ENCODE assay signal across 8 cellular contexts in the genomic region with DNA sequence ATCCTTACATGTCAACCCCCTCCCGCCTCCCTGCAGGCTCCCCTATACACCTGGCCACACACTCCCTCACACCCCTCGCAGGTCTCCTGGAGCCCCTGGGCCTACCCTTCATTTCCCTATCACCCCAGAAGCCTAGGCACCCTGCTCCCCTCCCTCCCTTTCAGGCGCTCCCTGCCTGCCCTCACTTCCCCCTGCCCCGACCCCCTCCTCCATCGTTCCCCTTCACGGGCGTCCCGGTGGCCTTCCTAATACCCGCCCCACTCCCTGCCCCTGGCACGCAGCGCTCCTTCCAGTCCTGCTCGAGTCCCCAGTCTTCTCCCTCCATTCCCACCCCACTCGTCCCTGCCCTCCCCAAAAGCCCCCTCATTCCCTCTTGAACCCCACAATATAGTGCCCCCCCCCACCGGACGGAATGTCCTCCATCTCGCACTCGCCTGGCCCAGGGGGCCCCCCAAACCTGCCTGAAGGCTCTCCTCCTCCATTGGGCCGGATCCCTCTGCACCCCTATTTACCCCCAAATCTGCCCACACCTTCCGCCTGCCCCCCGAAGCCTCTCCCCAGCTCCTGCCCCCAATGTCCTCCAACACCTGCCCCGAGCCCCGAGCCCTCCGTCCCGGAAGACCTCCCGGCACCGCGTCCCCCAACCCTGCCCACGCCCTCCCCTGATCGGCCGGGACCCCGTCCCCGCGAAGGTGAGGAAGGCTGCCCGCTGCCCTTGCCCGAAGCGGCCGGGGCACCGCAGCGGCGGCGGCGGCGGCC. TPM values are rescaled to one million over a fixed set of nuclear protein-coding genes. Genes with fewer than 3 reads are reported as not detected.
DNase-seq lines count a peak whose midpoint lies in the region; TF ChIP-seq lines count a peak whose summit lies in the region.

No MANE protein-coding gene starts in this region.

- no peaks in the 10 kb centered on the region for H3K9me3 ChIP-seq in stomach

- 1 to 5% (median 4%) methylated on average over 34 to 43 of the region's 43 CpGs for WGBS in stomach, 5 donors

- peak; percentile 22 for DNase-seq in NCI-H82 (lab: John Stamatoyannopoulos, UW)
- DNase-seq in NCI-H82 treated with DMSO at 0.1 percent for 48 hours (lab: John Stamatoyannopoulos, UW; ENCODE audit: unreplicated experiment): no peak
- DNase-seq in NB4 (ENCODE audit: low read depth): peak; percentile 32
- no peak for DNase-seq in astrocyte of the cerebellum (ENCODE audit: low read depth)
- DNase-seq in left kidney (ENCODE audit: low read depth, low spot score): peak; percentile 53
- peak; percentile 32 for DNase-seq in stomach
- DNase-seq in middle frontal gyrus (ENCODE audit: extremely low spot score, low spot score): no peak
- no peak for DNase-seq in KBM-7

- peaks cover 12 to 30% (median 19%) of the 10 kb centered on the region in 4 donors for H3K4me1 ChIP-seq in stomach

- TF ChIP-seq CTCF in NB4 (IDR thresholded peaks at IDR 0.05; ENCODE audit: low read depth, low read length): no peak
- TF ChIP-seq CTCF in astrocyte of the cerebellum (IDR thresholded peaks at IDR 0.05; ENCODE audit: low read depth, low read length, missing control alignments): no peak
- TF ChIP-seq CTCF in stomach (IDR thresholded peaks at IDR 0.05): no peak

- peak overlapping the region; percentile 32 to 85 (median 80) for H3K27ac ChIP-seq in stomach

- no peaks in the 10 kb centered on the region for H3K27me3 ChIP-seq in stomach

- TF ChIP-seq POLR2A in NB4 (IDR thresholded peaks at IDR 0.05; ENCODE audit: extremely low read depth, insufficient read length) (no peak), stomach (IDR thresholded peaks at IDR 0.05) (no peak)

- in situ Hi-C loops in astrocyte of the cerebellum (cut with HindIII; ENCODE audit: low sequenced_read_pairs): no loop called here
- in situ Hi-C loops in KBM-7 (cut with MboI; ENCODE audit: low pct_unique_long_range_greater_than_20kb, low sequenced_read_pairs): no loop called here

- H3K36me3 ChIP-seq in stomach: no peaks in the 10 kb centered on the region

- H3K4me3 ChIP-seq in NB4 (ENCODE audit: low read depth, low read length) (peak overlapping the region; percentile 62), astrocyte of the cerebellum (ENCODE audit: low read depth, low read length) (peak overlapping the region; percentile 56), stomach (peak overlapping the region; percentile 79 to 90 (median 82))

- TF ChIP-seq EP300 in stomach (IDR thresholded peaks at IDR 0.05): no peak

- intact Hi-C loops in stomach (cut with DNase I; ENCODE audit: low total_unique reads): no loop called here

RNA-seq across cellular contexts. Expression of gene STRBP, which starts 0.7 kb away (rescaled TPM):
- 10 to 100 TPM in 3 of 5 donors, 1 to 10 TPM in 2; 5.5 to 21.0 (median 11.6) TPM for total RNA-seq in stomach
- polyA plus RNA-seq in stomach: 10 to 100 TPM in 1 of 3 donors, 1 to 10 TPM in 2; 8.2 to 17.4 (median 8.8) TPM

Comparison
In these comparisons a context has a peak if more than half of its experiments do, and no peak if none do; other contexts are left out.
1. DNase-seq: peak in NCI-H82 (single experiment), NB4 (single experiment), left kidney (single experiment) and stomach (single experiment); none in NCI-H82 treated with DMSO at 0.1 percent for 48 hours (single experiment), astrocyte of the cerebellum (single experiment), middle frontal gyrus (single experiment) and KBM-7 (single experiment).
2. Peak in every context shown above with its lines, with median percentiles within 50 percentile points of each other: H3K4me3 ChIP-seq.